15 cellular contexts compared by ENCODE assay signal in genomic region chr10:72542396-72542815, GRCh38.
"Had no signal": no experiment of that assay in that cellular context is flagged by ENCODE, and none has a peak within 500 bp of the region (broad histone marks: within the 10 kb centered on the region; RNA-seq: fewer than 3 reads in every experiment).

No MANE protein-coding gene starts in this region.

- DNase-seq: activated CD4-positive, alpha-beta T cell treated with anti-CD3 and anti-CD28 coated beads, Interleukin-2, amount 10 ng/mL, durations not matched to agents 24 days and 14 days; activated CD8-positive, alpha-beta T cell treated with anti-CD3 and anti-CD28 coated beads for 36 hours; activated naive CD4-positive, alpha-beta T cell treated with Interleukin-2 at 50 U/mL for 16 hours; activated naive CD8-positive, alpha-beta T cell treated with anti-CD3 and anti-CD28 coated beads, Interleukin-2, amount 10 ng/mL, durations not matched to agents 7 days and 5 days; activated T-cell treated with anti-CD3 and anti-CD28 coated beads, Interleukin-2, amount 50 U/mL, for 1 hour; mesenchymal stem cell; mucosa of descending colon; naive thymus-derived CD8-positive, alpha-beta T cell; ovary; sigmoid colon; spleen; stimulated activated naive B cell treated with anti-CD40 and anti-IgM and Interleukin-4, amounts not matched to agents 10 μg/mL and 1 μg/mL and 100 μg/mL, for 72 hours had no signal

- ATAC-seq: activated CD8-positive, alpha-beta T cell treated with anti-CD3 and anti-CD28 coated beads for 36 hours; activated T-helper 17 cell treated with anti-CD3 and anti-CD28 coated beads, Interleukin-2, amount 50 U/mL, for 72 hours; esophagus mucosa; gastroesophageal sphincter; mucosa of descending colon; naive thymus-derived CD8-positive, alpha-beta T cell; stimulated activated naive B cell treated with anti-CD40 and anti-IgM and Interleukin-4, amounts not matched to agents 10 μg/mL and 1 μg/mL and 100 μg/mL, for 72 hours had no signal
